29 cellular contexts compared by ENCODE assay signal in the genomic region with DNA sequence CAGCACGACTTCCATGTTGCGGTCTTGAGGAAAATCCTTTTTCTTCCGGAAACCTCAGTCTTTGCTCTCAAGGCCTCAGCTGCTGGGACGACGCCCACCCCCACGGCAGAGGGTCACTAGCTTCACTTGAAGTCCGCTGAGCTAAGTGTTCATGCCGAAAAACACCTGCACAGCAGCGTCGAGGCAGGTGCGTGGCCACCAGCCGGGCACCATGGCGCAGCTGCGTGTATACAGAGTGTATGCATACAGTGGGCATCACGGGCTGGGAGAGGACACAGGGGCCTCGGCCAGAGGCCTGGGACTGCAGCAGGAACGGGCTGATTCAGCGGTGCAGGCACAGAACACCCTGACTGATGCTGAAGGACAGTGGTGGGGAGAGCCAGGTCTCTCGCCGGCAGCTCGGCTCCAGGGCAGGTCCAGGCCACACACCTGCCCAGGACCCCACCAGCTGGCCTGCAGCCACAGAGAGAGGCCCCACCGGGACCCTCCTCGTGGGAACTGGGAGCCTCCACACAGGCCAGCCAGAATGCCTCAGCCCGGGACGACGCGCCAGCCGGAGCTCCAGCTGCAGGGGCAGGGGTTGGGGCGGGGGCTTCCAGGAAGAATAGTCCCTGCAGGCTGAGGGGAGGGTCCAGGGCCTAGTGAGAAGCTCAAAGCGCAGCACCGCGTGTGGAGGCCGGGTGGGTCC. TPM values are rescaled to one million over a fixed set of nuclear protein-coding genes. Genes with fewer than 3 reads are reported as not detected.
"Had no signal": no experiment of that assay in that cellular context is flagged by ENCODE, and none has a peak within 500 bp of the region (broad histone marks: within the 10 kb centered on the region; RNA-seq: fewer than 3 reads in every experiment).

No MANE protein-coding gene starts in this region.

- H3K36me3 ChIP-seq: cardiac muscle cell, left lung, lower lobe of right lung, thyroid gland, upper lobe of left lung, vagina had no signal

- H3K4me1 Mint-ChIP-seq: activated CD8-positive, alpha-beta memory T cell treated with anti-CD3 and anti-CD28 coated beads, Interleukin-2, amount 10 ng/mL, durations not matched to agents 7 days and 5 days had no signal

- H3K4me3 Mint-ChIP-seq: activated B cell treated with CpG ODN at 0.5 μM for 24 hours; activated CD8-positive, alpha-beta memory T cell treated with anti-CD3 and anti-CD28 coated beads, Interleukin-2, amount 10 ng/mL, durations not matched to agents 7 days and 5 days; activated CD8-positive, alpha-beta T cell treated with anti-CD3 and anti-CD28 coated beads, Interleukin-2, amount 10 ng/mL, durations not matched to agents 7 days and 5 days; neural crest cell; stimulated activated memory B cell treated with anti-CD40 and anti-IgM and Interleukin-4, amounts not matched to agents 10 μg/mL and 1 μg/mL and 100 μg/mL, for 72 hours; stimulated activated naive CD8-positive, alpha-beta T cell treated with anti-CD3 and anti-CD28 coated beads, Interleukin-15, amount 100 ng/mL, for 72 hours; T-helper 17 cell had no signal

- H3K9me3 Mint-ChIP-seq: activated B cell treated with CpG ODN at 0.5 μM for 24 hours; activated naive CD4-positive, alpha-beta T cell treated with anti-CD3 and anti-CD28 coated beads, Interleukin-2, amount 50 U/mL, for 72 hours; activated T-helper 2 cell treated with anti-CD3 and anti-CD28 coated beads, Interferon-gamma antibody, Interleukin-2, Interleukin-4, amounts not matched to agents 10 μg/mL and 5 μg/mL and 100 μg/mL, durations not matched to agents 14 hours and 24 hours and 36 hours; naive thymus-derived CD8-positive, alpha-beta T cell; neural crest cell; stimulated activated memory B cell treated with anti-CD40 and anti-IgM and Interleukin-4, amounts not matched to agents 10 μg/mL and 1 μg/mL and 100 μg/mL, for 72 hours; stimulated activated naive CD8-positive, alpha-beta T cell treated with anti-CD3 and anti-CD28 coated beads, Interleukin-15, amount 100 ng/mL, for 72 hours had no signal

- DNase-seq: activated B cell treated with CpG ODN at 0.5 μM for 24 hours; activated CD8-positive, alpha-beta memory T cell treated with anti-CD3 and anti-CD28 coated beads, Interleukin-2, amount 10 ng/mL, durations not matched to agents 7 days and 5 days; anterior cingulate cortex; body of pancreas; cortex of kidney; foreskin keratinocyte; left lung; lower lobe of right lung; mesenchymal stem cell; stimulated activated naive CD8-positive, alpha-beta T cell treated with anti-CD3 and anti-CD28 coated beads, Interleukin-15, amount 100 ng/mL, for 72 hours; SW 1271; T-helper 17 cell; thyroid gland had no signal

- H3K4me3 ChIP-seq: body of pancreas, cardiac muscle cell, left lung, lower lobe of right lung, skin epidermis, thyroid gland, upper lobe of left lung, vagina had no signal

- H3K27ac Mint-ChIP-seq: activated B cell treated with CpG ODN at 0.5 μM for 24 hours; activated CD8-positive, alpha-beta memory T cell treated with anti-CD3 and anti-CD28 coated beads, Interleukin-2, amount 10 ng/mL, durations not matched to agents 7 days and 5 days; activated CD8-positive, alpha-beta T cell treated with anti-CD3 and anti-CD28 coated beads, Interleukin-2, amount 10 ng/mL, durations not matched to agents 7 days and 5 days; activated naive CD4-positive, alpha-beta T cell treated with anti-CD3 and anti-CD28 coated beads, Interleukin-2, amount 50 U/mL, for 72 hours; activated T-helper 2 cell treated with anti-CD3 and anti-CD28 coated beads, Interferon-gamma antibody, Interleukin-2, Interleukin-4, amounts not matched to agents 10 μg/mL and 5 μg/mL and 100 μg/mL, durations not matched to agents 14 hours and 24 hours and 36 hours; naive thymus-derived CD8-positive, alpha-beta T cell; stimulated activated memory B cell treated with anti-CD40 and anti-IgM and Interleukin-4, amounts not matched to agents 10 μg/mL and 1 μg/mL and 100 μg/mL, for 72 hours; stimulated activated naive CD8-positive, alpha-beta T cell treated with anti-CD3 and anti-CD28 coated beads, Interleukin-15, amount 100 ng/mL, for 72 hours; T-helper 17 cell had no signal

- FAIRE-seq: islet of Langerhans had no signal

- H3K36me3 Mint-ChIP-seq: activated CD8-positive, alpha-beta memory T cell treated with anti-CD3 and anti-CD28 coated beads, Interleukin-2, amount 10 ng/mL, durations not matched to agents 7 days and 5 days; activated naive CD4-positive, alpha-beta T cell treated with anti-CD3 and anti-CD28 coated beads, Interleukin-2, amount 50 U/mL, for 72 hours; naive thymus-derived CD8-positive, alpha-beta T cell; stimulated activated memory B cell treated with anti-CD40 and anti-IgM and Interleukin-4, amounts not matched to agents 10 μg/mL and 1 μg/mL and 100 μg/mL, for 72 hours had no signal

- H3K4me1 ChIP-seq: body of pancreas, foreskin keratinocyte had no signal

- H3K27me3 ChIP-seq: cardiac muscle cell, thyroid gland had no signal

- ATAC-seq: activated CD8-positive, alpha-beta T cell treated with anti-CD3 and anti-CD28 coated beads, Interleukin-2, amount 10 ng/mL, durations not matched to agents 7 days and 5 days; body of pancreas; esophagus mucosa; foreskin keratinocyte; left lung; sciatic nerve; T-helper 17 cell had no signal

- H3K27ac ChIP-seq: body of pancreas, cardiac muscle cell, foreskin keratinocyte, left lung, lower lobe of right lung, skin epidermis, thyroid gland, upper lobe of left lung, vagina had no signal

- H3K9me3 ChIP-seq: body of pancreas, left lung, lower lobe of right lung, thyroid gland, upper lobe of left lung, vagina had no signal

RNA-seq across cellular contexts. Expression of a gene that starts 20.0 kb away (rescaled TPM):
- total RNA-seq: activated B cell treated with CpG ODN at 0.5 μM for 24 hours; activated CD8-positive, alpha-beta T cell treated with anti-CD3 and anti-CD28 coated beads, Interleukin-2, amount 10 ng/mL, durations not matched to agents 7 days and 5 days; activated T-helper 2 cell treated with anti-CD3 and anti-CD28 coated beads, Interferon-gamma antibody, Interleukin-2, Interleukin-4, amounts not matched to agents 10 μg/mL and 5 μg/mL and 100 μg/mL, durations not matched to agents 14 hours and 24 hours and 36 hours; esophagus mucosa; foreskin keratinocyte; left lung; lower lobe of right lung; posterior vena cava; renal cortical epithelial cell; sciatic nerve; T-helper 17 cell had no signal
- polyA plus RNA-seq: foreskin keratinocyte; naive thymus-derived CD8-positive, alpha-beta T cell had no signal

RNA-seq across cellular contexts. Expression of a gene that starts 46.4 kb away (rescaled TPM):
- total RNA-seq: activated CD8-positive, alpha-beta T cell treated with anti-CD3 and anti-CD28 coated beads, Interleukin-2, amount 10 ng/mL, durations not matched to agents 7 days and 5 days; osteoblast had no signal
- polyA plus RNA-seq: naive thymus-derived CD8-positive, alpha-beta T cell had no signal
